In genomic region chr11:43392713-43393112, GRCh38 we compare ENCODE assay signal across 2 cellular contexts.
TF ChIP-seq lines count a peak whose summit lies in the region.

No MANE protein-coding gene starts in this region.

TF ChIP-seq in WTC11, 78 proteins besides CTCF, POLR2A, EP300 and RAD21 (continued from another document):
- TF ChIP-seq, protein P1, sequence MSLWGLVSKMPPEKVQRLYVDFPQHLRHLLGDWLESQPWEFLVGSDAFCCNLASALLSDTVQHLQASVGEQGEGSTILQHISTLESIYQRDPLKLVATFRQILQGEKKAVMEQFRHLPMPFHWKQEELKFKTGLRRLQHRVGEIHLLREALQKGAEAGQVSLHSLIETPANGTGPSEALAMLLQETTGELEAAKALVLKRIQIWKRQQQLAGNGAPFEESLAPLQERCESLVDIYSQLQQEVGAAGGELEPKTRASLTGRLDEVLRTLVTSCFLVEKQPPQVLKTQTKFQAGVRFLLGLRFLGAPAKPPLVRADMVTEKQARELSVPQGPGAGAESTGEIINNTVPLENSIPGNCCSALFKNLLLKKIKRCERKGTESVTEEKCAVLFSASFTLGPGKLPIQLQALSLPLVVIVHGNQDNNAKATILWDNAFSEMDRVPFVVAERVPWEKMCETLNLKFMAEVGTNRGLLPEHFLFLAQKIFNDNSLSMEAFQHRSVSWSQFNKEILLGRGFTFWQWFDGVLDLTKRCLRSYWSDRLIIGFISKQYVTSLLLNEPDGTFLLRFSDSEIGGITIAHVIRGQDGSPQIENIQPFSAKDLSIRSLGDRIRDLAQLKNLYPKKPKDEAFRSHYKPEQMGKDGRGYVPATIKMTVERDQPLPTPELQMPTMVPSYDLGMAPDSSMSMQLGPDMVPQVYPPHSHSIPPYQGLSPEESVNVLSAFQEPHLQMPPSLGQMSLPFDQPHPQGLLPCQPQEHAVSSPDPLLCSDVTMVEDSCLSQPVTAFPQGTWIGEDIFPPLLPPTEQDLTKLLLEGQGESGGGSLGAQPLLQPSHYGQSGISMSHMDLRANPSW (CRISPR knock-in tag; conservative IDR thresholded peaks at IDR 0.05; ENCODE audit: low read depth), result no peak
- TF ChIP-seq EMX1 (CRISPR knock-in tag; IDR thresholded peaks at IDR 0.05) (no peak), SMAD3 (CRISPR knock-in tag; IDR thresholded peaks at IDR 0.05; ENCODE audit: borderline replicate concordance) (no peak)

TF ChIP-seq in K562, 482 proteins besides CTCF, POLR2A, EP300 and RAD21 (continued from another document):
- TF ChIP-seq ZC3H11A (IDR thresholded peaks at IDR 0.05; ENCODE audit: low read depth, low read length) (no peak), FUS (optimal IDR thresholded peaks at IDR 0.05; ENCODE audit: low read depth, low read length) (no peak), ZNF436 (CRISPR knock-in tag; IDR thresholded peaks at IDR 0.05) (no peak), ZNF764 (CRISPR knock-in tag; IDR thresholded peaks at IDR 0.05; ENCODE audit: low read depth) (no peak), ZNF311 (CRISPR knock-in tag; IDR thresholded peaks at IDR 0.05) (no peak), TEAD2 (tag; IDR thresholded peaks at IDR 0.05) (no peak), ZNF77 (CRISPR knock-in tag; IDR thresholded peaks at IDR 0.05) (no peak)
- TF ChIP-seq, protein P2, sequence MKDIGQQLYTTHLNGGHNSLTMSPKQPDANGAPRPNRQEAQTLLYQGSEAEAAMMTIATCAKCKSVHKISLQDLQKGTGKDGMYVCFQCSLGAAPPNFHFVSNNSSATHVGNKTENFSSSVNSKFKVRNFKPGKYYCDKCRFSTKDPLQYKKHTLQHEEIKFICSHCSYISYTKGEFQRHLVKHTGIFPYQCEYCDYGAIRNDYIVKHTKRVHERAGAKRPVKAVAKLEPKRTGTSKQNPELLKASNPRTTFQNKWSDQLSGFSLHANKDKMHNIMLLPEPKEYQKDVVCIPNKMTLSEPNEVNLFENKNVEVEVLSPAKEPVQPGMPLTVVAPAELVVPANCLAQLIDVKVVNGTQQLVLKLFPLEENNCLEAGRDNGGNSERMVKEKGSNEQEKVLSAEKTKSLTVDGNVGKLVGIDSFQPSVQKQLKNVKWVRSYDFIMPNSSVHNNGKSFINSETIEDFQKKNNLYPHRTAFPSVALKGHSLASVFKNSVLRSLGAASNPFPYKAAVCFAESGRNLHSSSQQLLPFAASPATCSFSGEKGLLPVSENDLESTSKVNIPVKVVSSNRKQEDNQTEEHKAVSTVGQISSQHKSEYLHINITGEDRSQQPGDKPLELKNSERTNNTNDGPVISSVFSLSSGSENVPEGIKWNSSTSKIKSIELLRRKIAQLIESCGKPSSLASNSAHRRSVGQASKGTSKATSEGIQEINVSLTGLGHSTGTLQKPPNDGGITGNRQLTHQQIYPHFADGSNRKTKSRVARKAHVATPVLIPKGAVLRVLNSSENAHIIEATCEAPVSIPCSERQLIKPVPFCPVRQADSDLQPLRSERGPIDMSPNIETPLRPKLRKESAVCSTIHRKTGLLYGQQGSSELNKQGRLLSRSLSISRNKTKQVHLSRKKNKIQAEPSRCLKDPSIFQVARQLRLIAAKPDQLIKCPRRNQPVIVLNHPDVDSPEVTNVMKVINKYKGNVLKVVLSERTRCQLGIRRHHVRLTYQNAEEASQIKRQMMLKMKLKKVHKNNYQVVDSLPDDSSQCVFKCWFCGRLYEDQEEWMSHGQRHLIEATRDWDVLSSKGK (CRISPR knock-in tag; IDR thresholded peaks at IDR 0.05), result no peak
